ENCODE assay signal across 8 cellular contexts in genomic region chr1:167936930-167937708, GRCh38. TPM values are rescaled to one million over a fixed set of nuclear protein-coding genes. Genes with fewer than 3 reads are reported as not detected.
DNase-seq lines count a peak whose midpoint lies in the region; ATAC-seq and TF ChIP-seq lines count a peak whose summit lies in the region.

MPC2 (minus strand) TSS chr1:167937072; CDS start chr1:167935841, 1,231 bp downstream.

- peaks cover 11% of the 10 kb centered on the region for H3K23me2 ChIP-seq in H9 (ENCODE audit: insufficient read length, low read depth, low read length, poor library complexity, severe bottlenecking)

- H3K14ac ChIP-seq in H9 (ENCODE audit: insufficient read depth, low read length) = peak within 1 kb of the TSS; percentile 92

- H3K36me3 ChIP-seq in DND-41 (ENCODE audit: insufficient read depth, low read length) (no peaks in the 10 kb centered on the region; the same call in 1 of the 2 replicates), adrenal gland (replicated peaks in 1 of 2) (no peaks in the 10 kb centered on the region), heart right ventricle (no peaks in the 10 kb centered on the region), upper lobe of right lung (no peaks in the 10 kb centered on the region)

- H4K5ac ChIP-seq in H9 (ENCODE audit: insufficient read length, low read depth, low read length) = peak within 1 kb of the TSS; percentile 29

- no peak for TF ChIP-seq CTCF in DND-41 (IDR thresholded peaks at IDR 0.05; ENCODE audit: borderline replicate concordance, extremely low read depth, low read length, poor library complexity, severe bottlenecking)
- no peak for TF ChIP-seq CTCF in H9 (conservative IDR thresholded peaks at IDR 0.05)
- no peak for TF ChIP-seq CTCF in adrenal gland (IDR thresholded peaks at IDR 0.05)
- TF ChIP-seq CTCF in heart right ventricle (IDR thresholded peaks at IDR 0.05) = no peak
- TF ChIP-seq CTCF in progenitor cell of endocrine pancreas (IDR thresholded peaks at IDR 0.05; ENCODE audit: unreplicated experiment) = no peak
- no peak for TF ChIP-seq CTCF in upper lobe of right lung (IDR thresholded peaks at IDR 0.05)

- WGBS in H9 (ENCODE audit: extremely low coverage, insufficient read length, low lambda C conversion rate) = no CpG with 5 or more reads among the region's 51 CpGs
- WGBS in adrenal gland, 4 donors = 0 to 1% (median 1%) methylated on average over 25 to 51 of the region's 51 CpGs
- 0 to 1% methylated on average over 51 of the region's 51 CpGs for WGBS in heart right ventricle, 2 donors

- no peak within 1 kb of the TSS for H4K91ac ChIP-seq in H9 (ENCODE audit: insufficient read length, low read depth, low read length)

- H3K9me3 Mint-ChIP-seq in H9 (peaks cover 0 to 3% of the 10 kb centered on the region in 2 experiments; a peak in 1 of 5 replicates), progenitor cell of endocrine pancreas (ENCODE audit: low read depth) (no peaks in the 10 kb centered on the region)

- peak within 1 kb of the TSS; percentile 92 for H3K4me2 ChIP-seq in DND-41 (ENCODE audit: insufficient read depth, low read length)
- H3K4me2 ChIP-seq in H9 (ENCODE audit: insufficient read depth, insufficient read length, low read length) = peak within 1 kb of the TSS; percentile 87

- no peak within 1 kb of the TSS for H4K8ac ChIP-seq in H9 (replicated peaks; ENCODE audit: insufficient read length, low read depth, low read length)

- H3K4me1 Mint-ChIP-seq in H9 (peaks cover 19 to 24% of the 10 kb centered on the region in 2 experiments), progenitor cell of endocrine pancreas (ENCODE audit: low read depth) (peaks cover 27% of the 10 kb centered on the region)

- H3K23ac ChIP-seq in H9 (ENCODE audit: insufficient read length, low read depth, low read length) = no peak within 1 kb of the TSS

- peaks cover 92% of the 10 kb centered on the region for H3K79me2 ChIP-seq in DND-41 (ENCODE audit: insufficient read depth, low read length)
- peaks cover 7% of the 10 kb centered on the region; the same call in 1 of the 2 replicates for H3K79me2 ChIP-seq in H9 (ENCODE audit: insufficient read depth, low read length)

- H3K27me3 Mint-ChIP-seq in H9 (ENCODE audit: low read depth) (no peaks in the 10 kb centered on the region), progenitor cell of endocrine pancreas (no peaks in the 10 kb centered on the region)

- H4K20me1 ChIP-seq in DND-41 (ENCODE audit: insufficient read depth, low read length) = peaks cover 9% of the 10 kb centered on the region; the same call in 1 of the 2 replicates
- no peaks in the 10 kb centered on the region for H4K20me1 ChIP-seq in H9 (ENCODE audit: control insufficient read depth, insufficient read depth, insufficient read length)

- H3K9me3 ChIP-seq in DND-41 (ENCODE audit: insufficient read depth, low read length, severe bottlenecking) (no peaks in the 10 kb centered on the region), H9 (ENCODE audit: control insufficient read depth, low read depth, low read length) (no peaks in the 10 kb centered on the region), adrenal gland (replicated peaks in 1 of 3) (no peaks in the 10 kb centered on the region), heart right ventricle (no peaks in the 10 kb centered on the region), upper lobe of right lung (no peaks in the 10 kb centered on the region)

- peak within 1 kb of the TSS; percentile 88 to 97 for H3K4me3 Mint-ChIP-seq in H9
- peak within 1 kb of the TSS; percentile 98 for H3K4me3 Mint-ChIP-seq in progenitor cell of endocrine pancreas (ENCODE audit: low read depth)

- H3K4me1 ChIP-seq in DND-41 (ENCODE audit: insufficient read depth, low read length) (peaks cover 39% of the 10 kb centered on the region), H9 (ENCODE audit: insufficient read depth, low read length) (0 out of 2 replicates have a peak, but pooled peaks cover 3% of the 10 kb centered on the region), adrenal gland (replicated peaks in 1 of 2) (peaks cover 0 to 43% of the 10 kb centered on the region in 2 donors), heart right ventricle (peaks cover 0 to 57% (median 43%) of the 10 kb centered on the region in 9 donors), upper lobe of right lung (peaks cover 28% of the 10 kb centered on the region)

- H2BK5ac ChIP-seq in H9 (ENCODE audit: insufficient read length, low read length) = no peak within 1 kb of the TSS

- H2AK5ac ChIP-seq in H9 (ENCODE audit: insufficient read length, low read length) = no peak within 1 kb of the TSS

- H3K18ac ChIP-seq in H9 (ENCODE audit: insufficient read length, low read depth, low read length) = peak within 1 kb of the TSS; percentile 98

- H3K9ac ChIP-seq in DND-41 (ENCODE audit: low read depth, low read length) (peak within 1 kb of the TSS; percentile 69), H9 (ENCODE audit: extremely low read depth, insufficient read length, low read length) (peak within 1 kb of the TSS; percentile 94)

- no peak within 1 kb of the TSS; the same call in 1 of the 2 replicates for H3K4ac ChIP-seq in H9 (ENCODE audit: low read depth, low read length)

- H3K4me3 ChIP-seq in DND-41 (ENCODE audit: low read depth in 1 of 2, low read length in 2 of 2) = peak within 1 kb of the TSS; percentile 66 to 83
- peak within 1 kb of the TSS; percentile 17 to 94 (median 84) for H3K4me3 ChIP-seq in adrenal gland
- peak within 1 kb of the TSS; percentile 57 to 99 (median 88) for H3K4me3 ChIP-seq in heart right ventricle
- H3K4me3 ChIP-seq in upper lobe of right lung = peak within 1 kb of the TSS; percentile 83

- H3K27ac ChIP-seq in DND-41 (ENCODE audit: low read length) (peak within 1 kb of the TSS; percentile 98), H9 (ENCODE audit: insufficient read length, low read depth, low read length) (peak within 1 kb of the TSS; percentile 52), adrenal gland (peak within 1 kb of the TSS; percentile 95 to 99 (median 97)), heart right ventricle (peak within 1 kb of the TSS; percentile 91 to 99 (median 97)), upper lobe of right lung (peak within 1 kb of the TSS; percentile 97)

- intact Hi-C loops in adrenal gland (cut with DNase I) = no loop called here
- intact Hi-C loops in heart right ventricle (cut with DNase I) = loop anchor here in 7 of 10 donors (2.0 to 10.0 kb wide), 9 partner anchors 35 to 222 kb away; partner anchors contain the start of gene MPZL1 (in 3 of the 7)
- intact Hi-C loops in upper lobe of right lung (cut with DNase I) = no loop called here

- H3T11ph ChIP-seq in H9 (ENCODE audit: low read length) = peak within 1 kb of the TSS; percentile 84

- ATAC-seq in DND-41 (ENCODE audit: insufficient read depth, low read depth) (peak; percentile 31), heart right ventricle (peak; percentile 25 to 56 (median 41)), upper lobe of right lung (peak; percentile 30)

- H3K56ac ChIP-seq in H9 (ENCODE audit: insufficient read length, low read depth, low read length) = peak within 1 kb of the TSS; percentile 2

- H2BK120ac ChIP-seq in H9 (ENCODE audit: low read depth, low read length, poor library complexity, severe bottlenecking) = no peak within 1 kb of the TSS

- H2BK15ac ChIP-seq in H9 (ENCODE audit: low read depth, low read length) = no peak within 1 kb of the TSS

- DNase-seq in DND-41 (peak; percentile 78), H9 (peak; percentile 59), MV-4-11 (lab: John Stamatoyannopoulos, UW) (peak; percentile 51), SKM-1 treated with dmso at 0.1 percent for 144 hours (lab: John Stamatoyannopoulos, UW; ENCODE audit: unreplicated experiment) (peak; percentile 53), adrenal gland (peak; percentile 74 to 87 (median 81)), heart right ventricle (peak; percentile 68 to 81), progenitor cell of endocrine pancreas (ENCODE audit: low spot score, unreplicated experiment) (no peak), upper lobe of right lung (peak; percentile 84)

- H2AFZ ChIP-seq in DND-41 (ENCODE audit: low read depth, low read length) = peak within 1 kb of the TSS; percentile 95
- peak within 1 kb of the TSS; percentile 82 for H2AFZ ChIP-seq in H9 (ENCODE audit: low read length)

- H2BK20ac ChIP-seq in H9 (ENCODE audit: low read depth, low read length, poor library complexity, severe bottlenecking) = no peak within 1 kb of the TSS

- no peaks in the 10 kb centered on the region for H3K27me3 ChIP-seq in DND-41 (ENCODE audit: insufficient read depth, low read length, poor library complexity)
- H3K27me3 ChIP-seq in H9 (ENCODE audit: insufficient read depth, low read length) = no peaks in the 10 kb centered on the region
- no peaks in the 10 kb centered on the region for H3K27me3 ChIP-seq in adrenal gland
- H3K27me3 ChIP-seq in heart right ventricle = no peaks in the 10 kb centered on the region
- no peaks in the 10 kb centered on the region for H3K27me3 ChIP-seq in upper lobe of right lung

- peaks cover 0 to 8% (median 3%) of the 10 kb centered on the region in 3 experiments; a peak in 4 of 7 replicates for H3K36me3 Mint-ChIP-seq in H9 (ENCODE audit: insufficient read depth in 1 of 3, low read depth in 3 of 3)
- H3K36me3 Mint-ChIP-seq in progenitor cell of endocrine pancreas (ENCODE audit: insufficient read depth) = peaks cover 2% of the 10 kb centered on the region

- peak in 1 of 2 donors; percentile 80 for TF ChIP-seq POLR2A in adrenal gland (IDR thresholded peaks at IDR 0.05)

- H3K27ac Mint-ChIP-seq in H9 (peak within 1 kb of the TSS; percentile 100), progenitor cell of endocrine pancreas (peak within 1 kb of the TSS; percentile 100)

- H2BK12ac ChIP-seq in H9 (ENCODE audit: insufficient read length, low read depth, low read length) = no peak within 1 kb of the TSS

- no peaks in the 10 kb centered on the region for H3K79me1 ChIP-seq in H9 (ENCODE audit: insufficient read depth, low read depth, low read length, poor library complexity, severe bottlenecking)

RNA-seq across cellular contexts. Expression of gene MPC2, which starts in this region (rescaled TPM):
- total RNA-seq in H9 (2021) (32.9 and 33.8 TPM in 2 replicates), adrenal gland (100 to 1,000 TPM in 5 of 8 donors, 10 to 100 TPM in 3; 68.3 to 157 (median 111) TPM), heart right ventricle (100 to 1,000 TPM; 168 to 268 (median 226) TPM), progenitor cell of endocrine pancreas (81.3 and 90.2 TPM in 2 replicates), upper lobe of right lung (40.5 TPM)
- polyA plus RNA-seq in adrenal gland (100 to 1,000 TPM in 1 of 3 donors, 10 to 100 TPM in 2; 50.0 to 173 (median 84.4) TPM), heart right ventricle (100 to 1,000 TPM; 131 to 186 TPM)

Comparison
In these comparisons a context has a peak if more than half of its experiments do, and no peak if none do; other contexts are left out.
1. intact Hi-C loops: an anchor here in heart right ventricle (2.0 to 10.0 kb wide); none called in adrenal gland and upper lobe of right lung.